In the genomic region with DNA sequence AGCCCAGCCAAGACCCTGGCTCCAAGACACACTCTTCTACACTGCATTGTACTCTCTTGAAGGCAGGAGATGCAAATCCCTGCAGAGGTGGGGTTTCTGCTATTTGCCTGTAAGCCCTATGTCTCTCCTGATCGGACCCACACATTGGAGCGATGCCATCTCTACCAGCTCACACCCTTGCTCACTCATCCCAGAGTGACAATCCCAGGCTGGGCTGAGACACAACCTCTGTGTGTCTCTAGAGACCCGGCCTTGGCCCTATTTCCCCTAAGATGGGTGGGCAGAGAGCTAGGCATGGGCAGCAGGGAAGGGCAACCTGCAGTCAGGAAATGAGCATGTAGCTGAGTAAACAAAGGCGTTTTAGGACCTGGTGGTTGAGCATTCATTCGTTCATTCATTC, we compare ENCODE assay signal across 34 cellular contexts. TPM values are rescaled to one million over a fixed set of nuclear protein-coding genes. Genes with fewer than 3 reads are reported as not detected.
"Had no signal": no experiment of that assay in that cellular context is flagged by ENCODE, and none has a peak within 500 bp of the region (broad histone marks: within the 10 kb centered on the region; RNA-seq: fewer than 3 reads in every experiment).

No MANE protein-coding gene starts in this region.

- H3K4me3 Mint-ChIP-seq: activated CD8-positive, alpha-beta T cell treated with anti-CD3 and anti-CD28 coated beads for 36 hours; activated naive CD4-positive, alpha-beta T cell treated with anti-CD3 and anti-CD28 coated beads, Interleukin-2, amount 50 U/mL, for 24 hours; activated naive CD8-positive, alpha-beta T cell treated with anti-CD3 and anti-CD28 coated beads, Interleukin-2, amount 10 ng/mL, durations not matched to agents 7 days and 5 days; activated T-cell treated with anti-CD3 and anti-CD28 coated beads, Interleukin-2, amount 50 U/mL, for 72 hours; activated T-helper 17 cell treated with anti-CD3 and anti-CD28 coated beads, Interleukin-2, amount 50 U/mL, for 72 hours; brain; central memory CD8-positive, alpha-beta T cell had no signal

- H3K4me3 ChIP-seq: cardiac muscle cell, MG63, PC-9 had no signal

- H3K9me3 Mint-ChIP-seq: activated CD8-positive, alpha-beta T cell treated with anti-CD3 and anti-CD28 coated beads for 36 hours; activated naive CD4-positive, alpha-beta T cell treated with anti-CD3 and anti-CD28 coated beads, Interleukin-2, amount 50 U/mL, for 24 hours; activated naive CD8-positive, alpha-beta T cell treated with anti-CD3 and anti-CD28 coated beads, Interleukin-2, amount 10 ng/mL, durations not matched to agents 7 days and 5 days; activated T-cell treated with anti-CD3 and anti-CD28 coated beads, Interleukin-2, amount 50 U/mL, for 72 hours; activated T-helper 17 cell treated with anti-CD3 and anti-CD28 coated beads, Interleukin-2, amount 50 U/mL, for 72 hours; central memory CD8-positive, alpha-beta T cell had no signal

- H3K27ac Mint-ChIP-seq: activated CD8-positive, alpha-beta T cell treated with anti-CD3 and anti-CD28 coated beads for 36 hours; activated naive CD4-positive, alpha-beta T cell treated with anti-CD3 and anti-CD28 coated beads, Interleukin-2, amount 50 U/mL, for 24 hours; activated naive CD8-positive, alpha-beta T cell treated with anti-CD3 and anti-CD28 coated beads, Interleukin-2, amount 10 ng/mL, durations not matched to agents 7 days and 5 days; activated T-cell treated with anti-CD3 and anti-CD28 coated beads, Interleukin-2, amount 50 U/mL, for 72 hours; activated T-helper 17 cell treated with anti-CD3 and anti-CD28 coated beads, Interleukin-2, amount 50 U/mL, for 72 hours; brain had no signal

- H3K36me3 ChIP-seq: cardiac muscle cell, MG63, WERI-Rb-1 had no signal

- ATAC-seq: activated CD8-positive, alpha-beta T cell treated with anti-CD3 and anti-CD28 coated beads for 36 hours; activated T-cell treated with anti-CD3 and anti-CD28 coated beads, Interleukin-2, amount 50 U/mL, for 72 hours; activated T-helper 17 cell treated with anti-CD3 and anti-CD28 coated beads, Interleukin-2, amount 50 U/mL, for 72 hours had no signal

- H3K27ac ChIP-seq: cardiac muscle cell, PC-9, WERI-Rb-1 had no signal

- H3K4me2 ChIP-seq: PC-9 had no signal

- H3K27me3 ChIP-seq: cardiac muscle cell, MG63 had no signal

- DNase-seq: activated CD4-positive, alpha-beta T cell treated with anti-CD3 and anti-CD28 coated beads for 1 hour; activated CD4-positive, alpha-beta T cell treated with anti-CD3 and anti-CD28 coated beads for 48 hours; activated CD4-positive, alpha-beta T cell treated with anti-CD3 and anti-CD28 coated beads, Interleukin-2, amount 50 U/mL, for 4 hours; activated CD4-positive, CD25-positive, alpha-beta regulatory T cell; activated CD8-positive, alpha-beta T cell treated with anti-CD3 and anti-CD28 coated beads for 36 hours; activated effector memory CD4-positive, alpha-beta T cell treated with anti-CD3 and anti-CD28 coated beads, Interleukin-2, amount 50 U/mL, for 16 hours; activated naive CD4-positive, alpha-beta T cell; activated naive CD8-positive, alpha-beta T cell treated with anti-CD3 and anti-CD28 coated beads, Interleukin-2, amount 10 ng/mL, durations not matched to agents 7 days and 5 days; activated T-cell treated with anti-CD3 and anti-CD28 coated beads, Interleukin-2, amount 50 U/mL, for 1 hour; activated T-cell treated with anti-CD3 and anti-CD28 coated beads, Interleukin-2, amount 50 U/mL, for 72 hours; MG63; NCI-H1048; NCI-H1105 treated with DMSO at 0.1 percent for 48 hours; NCI-H1436; NCI-H1694; NCI-H1930; NCI-H2081 treated with DMSO at 0.1 percent for 48 hours; NCI-H524 treated with DMSO at 0.1 percent for 48 hours; NCI-H774; PC-9; Right ventricle myocardium superior; SW 1271; T-helper 1 cell; T-helper 2 cell; T1000; WERI-Rb-1 had no signal

- H3K9me3 ChIP-seq: MG63 had no signal

- H3K4me1 Mint-ChIP-seq: activated naive CD4-positive, alpha-beta T cell treated with anti-CD3 and anti-CD28 coated beads, Interleukin-2, amount 50 U/mL, for 24 hours; activated naive CD8-positive, alpha-beta T cell treated with anti-CD3 and anti-CD28 coated beads, Interleukin-2, amount 10 ng/mL, durations not matched to agents 7 days and 5 days; activated T-helper 17 cell treated with anti-CD3 and anti-CD28 coated beads, Interleukin-2, amount 50 U/mL, for 72 hours; central memory CD8-positive, alpha-beta T cell had no signal

- H3K36me3 Mint-ChIP-seq: activated naive CD4-positive, alpha-beta T cell treated with anti-CD3 and anti-CD28 coated beads, Interleukin-2, amount 50 U/mL, for 24 hours; activated naive CD8-positive, alpha-beta T cell treated with anti-CD3 and anti-CD28 coated beads, Interleukin-2, amount 10 ng/mL, durations not matched to agents 7 days and 5 days; brain had no signal

- H2AFZ ChIP-seq: PC-9 had no signal

- FAIRE-seq: astrocyte had no signal

RNA-seq across cellular contexts. Expression of gene CCDC3, which starts 25.6 kb away (rescaled TPM):
- total RNA-seq: activated CD8-positive, alpha-beta memory T cell treated with anti-CD3 and anti-CD28 coated beads for 36 hours; activated CD8-positive, alpha-beta T cell treated with anti-CD3 and anti-CD28 coated beads for 36 hours; activated naive CD8-positive, alpha-beta T cell treated with anti-CD3 and anti-CD28 coated beads, Interleukin-2, amount 10 ng/mL, durations not matched to agents 7 days and 5 days; OCI-LY7; PC-9 had no signal
